ENCODE assay signal across 1 cellular context in the genomic region with DNA sequence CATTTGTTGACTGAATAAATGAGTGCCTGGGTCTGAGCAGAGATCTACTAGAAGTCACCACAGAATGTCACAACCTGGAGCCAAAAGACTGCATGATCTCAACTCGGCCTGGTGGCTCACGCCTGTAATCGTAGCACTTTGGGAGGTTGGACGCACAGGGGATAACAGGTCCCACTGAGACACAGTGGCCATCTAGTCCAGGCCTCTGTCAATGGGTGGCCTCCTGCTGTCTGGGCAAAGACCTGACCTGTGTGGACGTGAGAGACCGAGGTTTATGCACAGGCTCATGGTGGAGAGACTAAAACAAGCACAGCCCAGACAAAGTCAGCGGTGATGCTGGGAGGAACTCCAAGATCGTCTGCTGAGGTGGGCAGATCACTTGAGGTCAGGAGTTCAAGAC.
TF ChIP-seq lines count a peak whose summit lies in the region.

No MANE protein-coding gene starts in this region.

TF ChIP-seq in H1, 55 proteins besides CTCF, POLR2A, EP300 and RAD21:
- TF ChIP-seq GABPA (IDR thresholded peaks at IDR 0.05; ENCODE audit: borderline replicate concordance, insufficient read depth, low read length), result no peak
- TF ChIP-seq POLR2AphosphoS5 (IDR thresholded peaks at IDR 0.05; ENCODE audit: low read depth, low read length), result no peak
- no peak for TF ChIP-seq SUZ12 (IDR thresholded peaks at IDR 0.05; ENCODE audit: low read length)
- TF ChIP-seq MAFK (IDR thresholded peaks at IDR 0.05; ENCODE audit: low read depth, low read length), result no peak
- no peak for TF ChIP-seq EGR1 (IDR thresholded peaks at IDR 0.05; ENCODE audit: borderline replicate concordance, low read depth, low read length)
- TF ChIP-seq TEAD4 (IDR thresholded peaks at IDR 0.05; ENCODE audit: low read depth, low read length), result no peak
- TF ChIP-seq TCF12 (IDR thresholded peaks at IDR 0.05; ENCODE audit: low read depth, low read length), result no peak
- no peak for TF ChIP-seq RBBP5 (IDR thresholded peaks at IDR 0.05; ENCODE audit: borderline replicate concordance, low read depth, low read length)
- TF ChIP-seq CHD1 (IDR thresholded peaks at IDR 0.05; ENCODE audit: low read depth, low read length), result no peak
- TF ChIP-seq, protein P1, sequence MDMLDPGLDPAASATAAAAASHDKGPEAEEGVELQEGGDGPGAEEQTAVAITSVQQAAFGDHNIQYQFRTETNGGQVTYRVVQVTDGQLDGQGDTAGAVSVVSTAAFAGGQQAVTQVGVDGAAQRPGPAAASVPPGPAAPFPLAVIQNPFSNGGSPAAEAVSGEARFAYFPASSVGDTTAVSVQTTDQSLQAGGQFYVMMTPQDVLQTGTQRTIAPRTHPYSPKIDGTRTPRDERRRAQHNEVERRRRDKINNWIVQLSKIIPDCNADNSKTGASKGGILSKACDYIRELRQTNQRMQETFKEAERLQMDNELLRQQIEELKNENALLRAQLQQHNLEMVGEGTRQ (IDR thresholded peaks at IDR 0.05; ENCODE audit: low read length), result no peak
